ENCODE assay signal across 10 cellular contexts in the genomic region with DNA sequence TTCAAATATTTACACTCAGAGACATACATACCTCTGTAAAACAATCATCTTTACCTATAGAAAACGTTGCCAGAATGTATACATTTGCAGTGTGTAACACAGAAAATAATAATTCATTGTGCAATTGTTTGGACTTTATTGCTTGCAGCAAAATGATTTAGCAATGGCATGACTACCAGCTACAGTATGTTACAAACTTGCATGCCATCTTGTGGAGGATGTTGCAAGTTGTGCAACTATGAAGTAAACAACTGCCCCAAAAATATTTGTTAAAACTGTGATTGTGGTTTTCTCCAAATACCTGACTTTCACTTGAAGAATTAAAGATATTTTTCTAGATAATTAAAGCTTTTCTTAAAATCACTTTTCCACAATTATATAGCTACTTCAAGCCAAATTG. TPM values are rescaled to one million over a fixed set of nuclear protein-coding genes. Genes with fewer than 3 reads are reported as not detected.
DNase-seq lines count a peak whose midpoint lies in the region; ATAC-seq and TF ChIP-seq lines count a peak whose summit lies in the region.
"Had no signal": no experiment of that assay in that cellular context is flagged by ENCODE, and none has a peak within 500 bp of the region (broad histone marks: within the 10 kb centered on the region; RNA-seq: fewer than 3 reads in every experiment).

No MANE protein-coding gene starts in this region.

- 0 to 9% methylated on average over 1 of the region's 1 CpG for WGBS in body of pancreas, 2 donors
- whole genome bisulfite sequencing in mesenchymal stem cell: no CpG with 5 or more reads among the region's 1 CpG

- H3K9ac ChIP-seq in Karpas-422 (ENCODE audit: low read length): no peak overlapping the region
- peak overlapping the region; percentile 25 for H3K9ac ChIP-seq in mesenchymal stem cell (ENCODE audit: low read length)

- no peak overlapping the region for H3K27ac Mint-ChIP-seq in activated CD4-positive, alpha-beta T cell treated with anti-CD3 and anti-CD28 coated beads for 36 hours
- H3K27ac Mint-ChIP-seq: mesothelial cell of epicardium; T-helper 1 cell treated with Interleukin-12 subunit alpha and Interleukin-12 subunit beta and Interleukin-4 antibody, amounts not matched to agents 30 μg/mL and 1 μg/mL, for 36 hours had no signal

- peaks cover 8% of the 10 kb centered on the region; the same call in 1 of the 2 replicates for H3K4me1 ChIP-seq in Karpas-422 (ENCODE audit: low read length)
- no peaks in the 10 kb centered on the region for H3K4me1 ChIP-seq in body of pancreas
- no peaks in the 10 kb centered on the region for H3K4me1 ChIP-seq in mesenchymal stem cell (ENCODE audit: control insufficient read depth, insufficient read depth, low read depth, low read length)

- H4K8ac ChIP-seq in mesenchymal stem cell (ENCODE audit: low read length): no peak overlapping the region

- CTCF ChIA-PET in activated CD4-positive, alpha-beta T cell treated with anti-CD3 and anti-CD28 coated beads for 36 hours (lab: Charles Lee): no interaction called here

- no peaks in the 10 kb centered on the region for H3K79me2 ChIP-seq in Karpas-422 (ENCODE audit: low read length)

- no peak overlapping the region for H2BK5ac ChIP-seq in mesenchymal stem cell (ENCODE audit: low read depth, low read length, poor library complexity, severe bottlenecking)

- H3K4me1 Mint-ChIP-seq in activated CD4-positive, alpha-beta T cell treated with anti-CD3 and anti-CD28 coated beads for 36 hours: no peaks in the 10 kb centered on the region
- H3K4me1 Mint-ChIP-seq: mesothelial cell of epicardium had no signal

- H3K14ac ChIP-seq in mesenchymal stem cell (ENCODE audit: low read length in 2 of 2): no peak overlapping the region

- no peaks in the 10 kb centered on the region for H3K9me2 ChIP-seq in Karpas-422 (replicated peaks; ENCODE audit: insufficient read depth, low read length)

- H3K79me1 ChIP-seq in mesenchymal stem cell (replicated peaks; ENCODE audit: low read length, poor library complexity, severe bottlenecking): no peaks in the 10 kb centered on the region

- H3K27ac ChIP-seq in Karpas-422 (ENCODE audit: low read length) (no peak overlapping the region), body of pancreas (no peak overlapping the region), mesenchymal stem cell (ENCODE audit: low read length, poor library complexity, severe bottlenecking) (no peak overlapping the region)

- H3K9me3 Mint-ChIP-seq in activated CD4-positive, alpha-beta T cell treated with anti-CD3 and anti-CD28 coated beads for 36 hours (ENCODE audit: low read depth): no peaks in the 10 kb centered on the region
- H3K9me3 Mint-ChIP-seq: mesothelial cell of epicardium; T-helper 1 cell treated with Interleukin-12 subunit alpha and Interleukin-12 subunit beta and Interleukin-4 antibody, amounts not matched to agents 30 μg/mL and 1 μg/mL, for 36 hours had no signal

- H3K4me3 Mint-ChIP-seq in activated CD4-positive, alpha-beta T cell treated with anti-CD3 and anti-CD28 coated beads for 36 hours: no peak overlapping the region
- H3K4me3 Mint-ChIP-seq: mesothelial cell of epicardium; T-helper 1 cell treated with Interleukin-12 subunit alpha and Interleukin-12 subunit beta and Interleukin-4 antibody, amounts not matched to agents 30 μg/mL and 1 μg/mL, for 36 hours had no signal

- no peaks in the 10 kb centered on the region for H4K20me1 ChIP-seq in Karpas-422 (ENCODE audit: insufficient read depth, low read depth, low read length)

- DNase-seq in COLO829 (ENCODE audit: low spot score): peak; percentile 35
- DNase-seq in Karpas-422: peak; percentile 45
- DNase-seq in body of pancreas: peak in 1 of 4 donors; percentile 20
- peak; percentile 50 for DNase-seq in mesenchymal stem cell
- no peak for DNase-seq in activated CD4-positive, alpha-beta T cell treated with anti-CD3 and anti-CD28 coated beads for 36 hours
- DNase-seq in activated gamma-delta T cell (lab: John Stamatoyannopoulos, UW): no peak

- TF ChIP-seq POLR2A in body of pancreas (IDR thresholded peaks at IDR 0.05) (no peak), GM18505 (IDR thresholded peaks at IDR 0.05; ENCODE audit: borderline replicate concordance, extremely low read depth, insufficient read depth, insufficient read length) (no peak)

- H3K4me2 ChIP-seq in Karpas-422 (ENCODE audit: low read depth, low read length, poor library complexity, severe bottlenecking): no peak overlapping the region
- H3K4me2 ChIP-seq in mesenchymal stem cell (ENCODE audit: low read length, poor library complexity, severe bottlenecking): no peak overlapping the region

- H2BK15ac ChIP-seq in mesenchymal stem cell (ENCODE audit: low read depth, poor library complexity, severe bottlenecking): no peak overlapping the region

- H3K36me3 ChIP-seq in Karpas-422 (ENCODE audit: insufficient read depth, low read length): no peaks in the 10 kb centered on the region
- H3K36me3 ChIP-seq in body of pancreas (replicated peaks in 1 of 2; ENCODE audit: insufficient read depth in 1 of 2, low read depth in 2 of 2): no peaks in the 10 kb centered on the region
- H3K36me3 ChIP-seq in mesenchymal stem cell (ENCODE audit: control insufficient read depth in 1 of 2, insufficient read depth in 2 of 2, low read depth in 1 of 2, low read length in 2 of 2): no peaks in the 10 kb centered on the region

- H3K27me3 ChIP-seq in Karpas-422 (ENCODE audit: low read length) (no peaks in the 10 kb centered on the region), body of pancreas (no peaks in the 10 kb centered on the region), mesenchymal stem cell (ENCODE audit: control insufficient read depth in 1 of 2, insufficient read depth in 1 of 2, low read length in 2 of 2) (peaks cover 0 to 14% of the 10 kb centered on the region in 2 experiments)

- H2AFZ ChIP-seq in Karpas-422 (ENCODE audit: low read length): no peak overlapping the region
- no peak overlapping the region for H2AFZ ChIP-seq in mesenchymal stem cell (ENCODE audit: low read depth, low read length)

- no peak overlapping the region for H3K18ac ChIP-seq in mesenchymal stem cell (ENCODE audit: low read depth in 1 of 2, low read length in 2 of 2)

- no peak overlapping the region for H2BK120ac ChIP-seq in mesenchymal stem cell (ENCODE audit: low read depth, low read length)

- TF ChIP-seq CTCF in body of pancreas (IDR thresholded peaks at IDR 0.05): peak in 5 of 7 experiments; percentile 23 to 61 (median 52)

- no peak overlapping the region for H2AK5ac ChIP-seq in mesenchymal stem cell (ENCODE audit: low read length, severe bottlenecking)

- no peak overlapping the region for H3K23ac ChIP-seq in mesenchymal stem cell (ENCODE audit: low read length in 2 of 2)

- H3K27me3 Mint-ChIP-seq in activated CD4-positive, alpha-beta T cell treated with anti-CD3 and anti-CD28 coated beads for 36 hours: peaks cover 5% of the 10 kb centered on the region

- H3K4me3 ChIP-seq in Karpas-422 (ENCODE audit: low read length): no peak overlapping the region
- H3K4me3 ChIP-seq in body of pancreas: no peak overlapping the region
- no peak overlapping the region for H3K4me3 ChIP-seq in mesenchymal stem cell (ENCODE audit: insufficient read depth in 1 of 2, low read depth in 1 of 2, low read length in 2 of 2)

- intact Hi-C loops in body of pancreas (cut with DNase I): no loop called here
- intact Hi-C loops in activated CD4-positive, alpha-beta T cell treated with anti-CD3 and anti-CD28 coated beads for 36 hours (cut with DNase I, micrococcal nuclease): no loop called here

- no peaks in the 10 kb centered on the region for H3K36me3 Mint-ChIP-seq in activated CD4-positive, alpha-beta T cell treated with anti-CD3 and anti-CD28 coated beads for 36 hours (ENCODE audit: low read depth)
- H3K36me3 Mint-ChIP-seq: mesothelial cell of epicardium had no signal

- no peak overlapping the region for H3K4ac ChIP-seq in mesenchymal stem cell (ENCODE audit: low read depth in 1 of 2, low read length in 2 of 2)

- H3K9me3 ChIP-seq in Karpas-422 (ENCODE audit: low read length): no peaks in the 10 kb centered on the region
- no peaks in the 10 kb centered on the region for H3K9me3 ChIP-seq in body of pancreas
- no peaks in the 10 kb centered on the region for H3K9me3 ChIP-seq in mesenchymal stem cell (ENCODE audit: control insufficient read depth, low read length)

- no peak overlapping the region for H4K91ac ChIP-seq in mesenchymal stem cell (ENCODE audit: low read length)

- no peak overlapping the region for H2BK12ac ChIP-seq in mesenchymal stem cell (ENCODE audit: low read length in 2 of 2)

- ATAC-seq in body of pancreas: no peak
- ATAC-seq in GM18505 (IDR thresholded peaks at IDR 0.05; ENCODE audit: unreplicated experiment): no peak
- no peak for ATAC-seq in activated CD4-positive, alpha-beta T cell treated with anti-CD3 and anti-CD28 coated beads for 36 hours
- no peak for ATAC-seq in GM18867 (IDR thresholded peaks at IDR 0.05; ENCODE audit: unreplicated experiment)

- POLR2A ChIA-PET in activated CD4-positive, alpha-beta T cell treated with anti-CD3 and anti-CD28 coated beads for 36 hours (lab: Charles Lee): no interaction called here

RNA-seq across cellular contexts. Expression of a gene that starts 27.1 kb away (rescaled TPM):
- not detected in 2 replicates for total RNA-seq in Karpas-422 (2014; rRNA removed; shearing (Covaris generic); ENCODE audit: low replicate concordance)
- total RNA-seq in body of pancreas: not detected
- not detected for polyA plus RNA-seq in mesenchymal stem cell (2013, experiment 1 of 2)
- not detected for polyA plus RNA-seq in mesenchymal stem cell (2013, experiment 2 of 2)
- not detected for total RNA-seq in activated CD4-positive, alpha-beta T cell treated with anti-CD3 and anti-CD28 coated beads for 36 hours
- total RNA-seq: mesothelial cell of epicardium had no signal

Comparison
In these comparisons a context has a peak if more than half of its experiments do, and no peak if none do; other contexts are left out.
1. DNase-seq: peak in COLO829 (single experiment), Karpas-422 (single experiment) and mesenchymal stem cell (single experiment); none in activated CD4-positive, alpha-beta T cell treated with anti-CD3 and anti-CD28 coated beads for 36 hours (single experiment) and activated gamma-delta T cell (single experiment).